Comparison of ENCODE assay signal across 10 cellular contexts in the genomic region with DNA sequence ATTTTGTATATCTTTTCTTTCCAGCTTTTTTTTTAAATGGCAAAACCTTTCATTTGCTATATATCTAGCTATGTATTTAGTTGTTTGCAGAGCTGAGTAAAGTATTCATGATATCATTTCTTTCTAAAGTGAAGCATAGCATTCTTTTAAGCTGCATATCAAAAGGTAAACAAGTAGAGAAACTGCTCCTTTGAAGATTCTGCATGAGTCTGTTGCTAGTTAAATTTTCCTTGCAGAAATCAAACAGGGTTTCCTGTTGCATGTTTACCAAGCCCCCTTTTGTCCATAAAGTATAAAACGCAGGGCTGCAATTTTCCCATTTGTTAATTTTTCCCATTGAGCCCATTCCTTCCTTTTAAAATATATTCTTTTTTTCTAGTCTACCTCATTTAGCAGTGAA.
"Had no signal": no experiment of that assay in that cellular context is flagged by ENCODE, and none has a peak within 500 bp of the region (broad histone marks: within the 10 kb centered on the region; RNA-seq: fewer than 3 reads in every experiment).

No MANE protein-coding gene starts in this region.

- H3K36me3 ChIP-seq: HAP-1 had no signal

- H3K4me3 Mint-ChIP-seq: HFFc6 had no signal

- ATAC-seq: HCT116, K562 had no signal

- H2AFZ ChIP-seq: GM23248 had no signal

- H3K27ac Mint-ChIP-seq: HFFc6 had no signal

- H3K9me3 ChIP-seq: HAP-1 had no signal

- H3K9ac ChIP-seq: GM23248 had no signal

- DNase-seq: GM23248, GOT3, H7, HFFc6, IMR-90, KG1 had no signal

- H3K4me3 ChIP-seq: GM23248, HAP-1, K562 had no signal

- H3K27ac ChIP-seq: GM23248, HL-60 had no signal

- FAIRE-seq: K562 had no signal
